ENCODE assay signal across 12 cellular contexts in the genomic region with DNA sequence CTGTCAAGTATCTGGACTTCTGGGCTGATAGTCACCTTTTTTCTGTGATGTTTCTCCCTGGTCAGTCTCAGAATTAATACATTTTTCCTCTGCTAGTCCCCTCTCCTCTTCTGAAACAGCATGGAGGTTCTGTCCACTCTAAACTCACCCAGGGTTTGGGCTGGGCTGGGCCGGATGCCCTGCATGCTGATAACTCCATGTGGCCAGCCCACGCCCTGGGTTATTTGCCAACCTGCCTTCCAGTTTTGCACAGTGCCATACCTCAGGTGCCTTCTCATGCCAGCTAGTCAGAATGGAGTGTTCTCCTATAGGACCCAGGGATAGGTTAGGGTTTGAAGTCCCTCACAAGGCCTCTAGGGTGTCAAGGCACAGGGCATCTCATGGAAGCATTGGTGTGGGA.
"Had no signal": no experiment of that assay in that cellular context is flagged by ENCODE, and none has a peak within 500 bp of the region (broad histone marks: within the 10 kb centered on the region; RNA-seq: fewer than 3 reads in every experiment).

No MANE protein-coding gene starts in this region.

- H3K27me3 Mint-ChIP-seq: activated CD4-positive, alpha-beta T cell treated with anti-CD3 and anti-CD28 coated beads for 36 hours; activated naive CD4-positive, alpha-beta T cell treated with anti-CD3 and anti-CD28 coated beads, Interleukin-2, amount 50 U/mL, for 24 hours; T-cell had no signal

- H3K4me3 Mint-ChIP-seq: activated CD4-positive, alpha-beta T cell treated with anti-CD3 and anti-CD28 coated beads for 36 hours; activated naive CD4-positive, alpha-beta T cell treated with anti-CD3 and anti-CD28 coated beads, Interleukin-2, amount 50 U/mL, for 24 hours; T-cell had no signal

- H3K36me3 ChIP-seq: esophagus muscularis mucosa, neutrophil, tibial nerve had no signal

- H3K36me3 Mint-ChIP-seq: T-cell had no signal

- H3K27ac Mint-ChIP-seq: activated CD4-positive, alpha-beta T cell treated with anti-CD3 and anti-CD28 coated beads for 36 hours; activated naive CD4-positive, alpha-beta T cell treated with anti-CD3 and anti-CD28 coated beads, Interleukin-2, amount 50 U/mL, for 24 hours; T-cell had no signal

- H3K4me3 ChIP-seq: dorsolateral prefrontal cortex, esophagus muscularis mucosa, skin epidermis, tibial nerve had no signal

- H3K4me1 ChIP-seq: esophagus muscularis mucosa, tibial nerve had no signal

- H3K9me3 ChIP-seq: esophagus muscularis mucosa, neutrophil, tibial nerve had no signal

- DNase-seq: activated CD4-positive, alpha-beta T cell treated with anti-CD3 and anti-CD28 coated beads for 36 hours; activated effector memory CD4-positive, alpha-beta T cell treated with Interleukin-2 at 50 U/mL for 16 hours; activated T-cell treated with anti-CD3 and anti-CD28 coated beads for 4 hours; retina; T-cell had no signal

- H3K27me3 ChIP-seq: dorsolateral prefrontal cortex, esophagus muscularis mucosa, neutrophil, tibial nerve had no signal

- H3K9me3 Mint-ChIP-seq: activated naive CD4-positive, alpha-beta T cell treated with anti-CD3 and anti-CD28 coated beads, Interleukin-2, amount 50 U/mL, for 24 hours; T-cell had no signal

- ATAC-seq: activated CD4-positive, alpha-beta T cell treated with anti-CD3 and anti-CD28 coated beads for 36 hours; T-cell had no signal

- H3K27ac ChIP-seq: dorsolateral prefrontal cortex, esophagus muscularis mucosa, neutrophil, tibial nerve, VCaP had no signal
